In the genomic region with DNA sequence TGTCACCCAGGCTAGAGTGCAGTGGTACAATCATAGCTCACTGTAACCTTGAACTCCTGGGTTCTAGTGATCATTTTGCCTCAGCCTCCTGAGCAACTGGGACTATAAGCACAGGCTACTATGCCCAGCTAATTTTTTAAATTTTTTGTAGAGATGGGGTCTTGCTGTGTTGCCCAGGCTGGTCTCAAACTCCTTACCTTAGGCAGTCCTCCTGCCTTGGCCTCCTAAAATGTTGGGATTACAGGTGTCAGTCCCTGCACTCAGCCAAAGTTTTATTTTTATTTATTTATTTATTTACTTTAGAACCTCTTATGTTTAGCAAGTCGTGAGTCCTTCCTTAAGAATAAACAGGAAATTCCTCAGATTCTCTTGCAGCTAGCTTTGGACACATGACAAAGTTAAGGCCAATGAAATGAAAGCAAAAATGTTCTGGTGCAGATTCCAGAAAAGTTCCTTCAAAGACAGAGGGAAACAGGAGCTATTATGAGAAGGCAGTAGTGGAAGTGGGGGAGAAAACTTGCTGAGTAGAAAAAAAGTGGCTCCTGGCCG, we compare ENCODE assay signal across 1 cellular context.
A peak's percentile ranks its signal among the peaks of the same experiment; 100 is the strongest.
TF ChIP-seq lines count a peak whose summit lies in the region.

No MANE protein-coding gene starts in this region.

TF ChIP-seq in HepG2, 621 proteins besides CTCF, POLR2A, EP300 and RAD21:
- peak; percentile 80 for TF ChIP-seq ZNF121 (CRISPR knock-in tag; IDR thresholded peaks at IDR 0.05)
- TF ChIP-seq DMAP1 (CRISPR knock-in tag; IDR thresholded peaks at IDR 0.05) = no peak
- TF ChIP-seq TBX3 (IDR thresholded peaks at IDR 0.05; ENCODE audit: borderline replicate concordance) = no peak
